In the genomic region with DNA sequence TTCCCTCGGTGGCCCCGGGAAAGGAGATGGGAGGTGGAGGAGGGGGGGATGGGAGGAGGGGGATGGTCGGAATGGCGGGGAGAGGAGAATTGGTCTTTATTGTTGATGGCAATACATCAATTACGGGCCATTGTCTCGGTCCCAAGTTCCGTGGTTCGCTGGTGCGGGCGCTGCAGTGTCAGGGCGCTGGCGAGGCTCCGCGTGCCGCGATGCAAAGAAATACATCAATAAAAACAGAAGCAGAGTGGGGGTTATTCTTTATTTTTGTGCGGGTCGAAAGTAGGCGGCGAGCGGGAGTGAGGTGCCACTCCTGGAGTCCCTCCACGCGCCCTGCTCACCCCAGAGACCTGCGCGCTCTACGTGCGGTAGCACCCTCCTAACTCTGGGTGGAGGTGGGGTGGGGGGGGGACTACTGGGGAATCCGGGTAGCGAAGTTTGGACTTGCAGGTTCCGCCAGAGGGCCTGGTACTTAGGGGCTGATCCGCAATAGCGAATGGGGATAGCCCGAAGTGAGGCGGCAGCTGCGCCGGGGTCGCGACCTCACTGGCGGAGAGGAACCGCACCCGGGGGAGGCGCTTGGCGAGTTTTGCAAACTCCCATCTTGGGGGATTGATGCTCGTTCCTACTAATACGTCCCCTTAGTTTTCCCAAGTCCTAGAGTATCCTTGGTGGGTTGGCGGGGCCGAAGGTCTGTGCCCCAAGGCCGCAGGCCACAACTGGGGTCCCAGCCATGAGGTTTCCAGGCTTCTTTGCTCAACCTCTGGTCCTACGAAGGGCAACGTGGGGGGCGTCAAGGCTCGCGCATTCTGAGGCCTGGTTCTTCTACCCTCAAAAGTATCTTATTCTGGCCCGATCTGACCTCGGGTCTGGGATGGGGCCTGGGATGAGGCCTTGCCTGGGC, we compare ENCODE assay signal across 13 cellular contexts. TPM values are rescaled to one million over a fixed set of nuclear protein-coding genes. Genes with fewer than 3 reads are reported as not detected.
DNase-seq lines count a peak whose midpoint lies in the region; ATAC-seq and TF ChIP-seq lines count a peak whose summit lies in the region.
"Had no signal": no experiment of that assay in that cellular context is flagged by ENCODE, and none has a peak within 500 bp of the region (broad histone marks: within the 10 kb centered on the region; RNA-seq: fewer than 3 reads in every experiment).

No MANE protein-coding gene starts in this region.

- H3K9me3 Mint-ChIP-seq in progenitor cell of endocrine pancreas (ENCODE audit: low read depth) = no peaks in the 10 kb centered on the region
- no peaks in the 10 kb centered on the region for H3K9me3 Mint-ChIP-seq in CD4-positive, alpha-beta T cell

- intact Hi-C loops in CD4-positive, alpha-beta T cell (cut with DNase I, micrococcal nuclease) = no loop called here

- no peak for ATAC-seq in GM21360 (IDR thresholded peaks at IDR 0.05; ENCODE audit: unreplicated experiment)
- no peak for ATAC-seq in CD4-positive, alpha-beta T cell (ENCODE audit: poor library complexity)
- ATAC-seq: activated naive CD4-positive, alpha-beta T cell treated with anti-CD3 and anti-CD28 coated beads, Interleukin-2, amount 50 U/mL, for 72 hours had no signal

- peaks cover 87 to 95% (median 88%) of the 10 kb centered on the region in 11 experiments for H3K27me3 ChIP-seq in BLaER1 treated with 17β-estradiol and CSF1 and Interleukin-3, amounts not matched to agents 10 nM and 100 nM
- peaks cover 16% of the 10 kb centered on the region; the same call in 1 of the 2 replicates for H3K27me3 ChIP-seq in iPS DF 6.9 (ENCODE audit: control insufficient read depth, insufficient read depth, low read length)
- peaks cover 78% of the 10 kb centered on the region for H3K27me3 ChIP-seq in CD4-positive, alpha-beta T cell (ENCODE audit: control insufficient read depth, insufficient read depth, low read length)

- CTCF ChIA-PET in CD4-positive, alpha-beta T cell (lab: Charles Lee) = no interaction called here

- H3K36me3 ChIP-seq in BLaER1 treated with 17β-estradiol and CSF1 and Interleukin-3, amounts not matched to agents 10 nM and 100 nM = no peaks in the 10 kb centered on the region
- H3K36me3 ChIP-seq in iPS DF 6.9 (ENCODE audit: control insufficient read depth, insufficient read depth, low read length) = no peaks in the 10 kb centered on the region

- no CpG with 5 or more reads among the region's 55 CpGs for WGBS in iPS DF 6.9 (ENCODE audit: insufficient coverage, insufficient read length)

- peaks cover 18% of the 10 kb centered on the region for H3K4me1 Mint-ChIP-seq in progenitor cell of endocrine pancreas (ENCODE audit: low read depth)
- peaks cover 12% of the 10 kb centered on the region for H3K4me1 Mint-ChIP-seq in CD4-positive, alpha-beta T cell (ENCODE audit: low read depth)

- H3K4me3 ChIP-seq in BLaER1 treated with 17β-estradiol and CSF1 and Interleukin-3, amounts not matched to agents 10 nM and 100 nM = peak overlapping the region; percentile 23 to 57 (median 35); a peak in 14 of 20 replicates
- peak overlapping the region; percentile 40; the same call in 1 of the 2 replicates for H3K4me3 ChIP-seq in iPS DF 6.9 (ENCODE audit: low read length)

- peaks cover 6 to 25% (median 19%) of the 10 kb centered on the region in 10 experiments; a peak in 17 of 20 replicates for H3K4me1 ChIP-seq in BLaER1 treated with 17β-estradiol and CSF1 and Interleukin-3, amounts not matched to agents 10 nM and 100 nM
- peaks cover 7% of the 10 kb centered on the region for H3K4me1 ChIP-seq in iPS DF 6.9 (ENCODE audit: control insufficient read depth, insufficient read depth, low read length)

- no peak overlapping the region for H3K9ac ChIP-seq in BLaER1 treated with 17β-estradiol and CSF1 and Interleukin-3, amounts not matched to agents 10 nM and 100 nM

- H4K20me1 ChIP-seq in BLaER1 treated with 17β-estradiol and CSF1 and Interleukin-3, amounts not matched to agents 10 nM and 100 nM = peaks cover 0 to 38% (median 27%) of the 10 kb centered on the region in 11 experiments; a peak in 16 of 22 replicates

- TF ChIP-seq CTCF in progenitor cell of endocrine pancreas (IDR thresholded peaks at IDR 0.05; ENCODE audit: unreplicated experiment) = no peak
- no peak for TF ChIP-seq CTCF in CD4-positive, alpha-beta T cell (IDR thresholded peaks at IDR 0.05)

- H3K27me3 Mint-ChIP-seq in progenitor cell of endocrine pancreas = peaks cover 67% of the 10 kb centered on the region
- peaks cover 65% of the 10 kb centered on the region for H3K27me3 Mint-ChIP-seq in CD4-positive, alpha-beta T cell

- H3K4me3 Mint-ChIP-seq in progenitor cell of endocrine pancreas (ENCODE audit: low read depth) = peak overlapping the region; percentile 57
- no peak overlapping the region for H3K4me3 Mint-ChIP-seq in CD4-positive, alpha-beta T cell

- H3K27ac Mint-ChIP-seq in progenitor cell of endocrine pancreas = peak overlapping the region; percentile 83
- no peak overlapping the region for H3K27ac Mint-ChIP-seq in CD4-positive, alpha-beta T cell

- H3K4me2 ChIP-seq in BLaER1 treated with 17β-estradiol and CSF1 and Interleukin-3, amounts not matched to agents 10 nM and 100 nM = peak overlapping the region; percentile 22 to 71 (median 48); a peak in 18 of 22 replicates

- H3K9me3 ChIP-seq in BLaER1 treated with 17β-estradiol and CSF1 and Interleukin-3, amounts not matched to agents 10 nM and 100 nM (replicated peaks in 1 of 11) = peaks cover 26 to 36% (median 32%) of the 10 kb centered on the region in 11 experiments
- no peaks in the 10 kb centered on the region for H3K9me3 ChIP-seq in iPS DF 6.9 (ENCODE audit: control insufficient read depth, insufficient read depth, low read length)
- no peaks in the 10 kb centered on the region for H3K9me3 ChIP-seq in CD4-positive, alpha-beta T cell (ENCODE audit: control insufficient read depth, low read length)

- no peak overlapping the region for H3K27ac ChIP-seq in BLaER1 treated with 17β-estradiol and CSF1 and Interleukin-3, amounts not matched to agents 10 nM and 100 nM
- H3K27ac ChIP-seq in iPS DF 6.9 (ENCODE audit: low read length) = no peak overlapping the region
- no peak overlapping the region for H3K27ac ChIP-seq in CD4-positive, alpha-beta T cell (ENCODE audit: low read depth, low read length)

- H3K36me3 Mint-ChIP-seq in progenitor cell of endocrine pancreas (ENCODE audit: insufficient read depth) = no peaks in the 10 kb centered on the region
- no peaks in the 10 kb centered on the region for H3K36me3 Mint-ChIP-seq in CD4-positive, alpha-beta T cell (ENCODE audit: low read depth)

- POLR2A ChIA-PET in CD4-positive, alpha-beta T cell (lab: Charles Lee) = no interaction called here

- DNase-seq in amygdala (lab: John Stamatoyannopoulos, UW) (peak in 30 of 56 donors; percentile 14 to 72 (median 44)), iPS DF 6.9 (ENCODE audit: low read depth, low spot score) (no peak), progenitor cell of endocrine pancreas (ENCODE audit: low spot score, unreplicated experiment) (no peak), SKM-1 (lab: John Stamatoyannopoulos, UW; ENCODE audit: unreplicated experiment) (no peak), SHP77 (lab: John Stamatoyannopoulos, UW) (no peak)
- DNase-seq in CD4-positive, alpha-beta T cell = no peak
- DNase-seq: DMS53; foreskin melanocyte; stimulated activated naive CD4-positive, alpha-beta T cell had no signal

RNA-seq across cellular contexts. Expression of a gene that starts 3.5 kb away (rescaled TPM):
- total RNA-seq in progenitor cell of endocrine pancreas = 11.0 and 12.8 TPM in 2 replicates
- total RNA-seq in CD4-positive, alpha-beta T cell = not detected
- total RNA-seq: activated naive CD4-positive, alpha-beta T cell treated with anti-CD3 and anti-CD28 coated beads, Interleukin-2, amount 50 U/mL, for 72 hours; LHCN-M2 had no signal

Comparison
In these comparisons a context has a peak if more than half of its experiments do, and no peak if none do; other contexts are left out.
1. DNase-seq: peak in amygdala (30 of 56); none in iPS DF 6.9 (single experiment), progenitor cell of endocrine pancreas (single experiment), CD4-positive, alpha-beta T cell (0 of 10), SKM-1 (single experiment) and SHP77 (0 of 2).
2. RNA of a gene that starts 3.5 kb away (total RNA-seq): 11.0 to 12.8 TPM in progenitor cell of endocrine pancreas; not detected in CD4-positive, alpha-beta T cell; every median in the first group is over 10 times any median in the second.